In the genomic region with DNA sequence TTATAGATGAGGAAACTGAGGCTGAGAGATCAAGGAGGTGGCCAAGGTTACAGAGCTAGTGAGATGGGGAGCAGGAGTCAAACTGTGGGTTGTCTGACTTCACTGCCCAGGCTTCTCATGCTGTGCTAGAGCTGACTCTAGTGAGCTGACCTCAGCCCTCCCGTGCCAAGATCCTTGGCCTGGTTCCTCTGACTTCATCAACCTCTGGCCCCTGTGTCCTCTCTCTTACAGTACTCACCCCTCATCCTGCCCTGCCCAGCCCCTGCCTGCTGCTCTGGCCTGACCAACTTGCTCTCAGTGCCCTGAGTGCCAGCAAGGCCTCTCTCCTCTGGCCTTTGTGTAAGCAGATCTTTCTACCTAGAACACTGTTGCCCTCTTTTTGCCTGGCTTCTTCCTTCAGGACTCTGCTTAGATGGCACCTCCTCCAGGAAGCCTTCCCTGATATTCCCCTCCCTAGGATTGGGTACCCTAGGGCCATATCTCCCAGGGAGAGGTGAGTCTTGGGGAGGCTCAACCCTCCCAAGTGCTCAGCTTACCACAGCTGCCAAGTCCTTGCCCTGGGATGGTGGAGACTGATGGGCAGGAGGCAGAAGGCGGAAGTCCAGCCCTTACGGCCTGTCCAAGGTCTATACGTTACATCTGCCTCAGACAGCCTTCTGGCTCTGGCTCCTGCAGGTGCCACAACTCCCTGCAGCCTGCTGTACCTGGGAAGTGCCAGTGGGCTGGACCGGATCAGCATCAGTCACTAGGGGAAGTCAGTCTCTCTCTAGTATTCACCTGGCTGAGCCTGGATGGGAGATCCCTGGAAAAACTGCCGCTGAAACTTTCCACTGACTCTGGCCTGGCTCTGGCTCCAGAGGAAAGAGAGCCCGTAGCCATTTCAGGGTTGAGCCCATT, we compare ENCODE assay signal across 28 cellular contexts. TPM values are rescaled to one million over a fixed set of nuclear protein-coding genes. Genes with fewer than 3 reads are reported as not detected.
DNase-seq lines count a peak whose midpoint lies in the region; ATAC-seq and TF ChIP-seq lines count a peak whose summit lies in the region.
"Had no signal": no experiment of that assay in that cellular context is flagged by ENCODE, and none has a peak within 500 bp of the region (broad histone marks: within the 10 kb centered on the region; RNA-seq: fewer than 3 reads in every experiment).

No MANE protein-coding gene starts in this region.

- H3K36me3 Mint-ChIP-seq in natural killer cell treated with Interleukin-12 subunit alpha and Interleukin-12 subunit beta and Interleukin-15 and Interleukin-18, amount 100 ng/mL, for 72 hours, result no peaks in the 10 kb centered on the region
- H3K36me3 Mint-ChIP-seq in natural killer cell, result no peaks in the 10 kb centered on the region
- H3K36me3 Mint-ChIP-seq in endodermal cell (ENCODE audit: low read depth), result no peaks in the 10 kb centered on the region
- H3K36me3 Mint-ChIP-seq in naive thymus-derived CD8-positive, alpha-beta T cell, result no peaks in the 10 kb centered on the region
- H3K36me3 Mint-ChIP-seq in activated T-cell treated with anti-CD3 and anti-CD28 coated beads, Interleukin-2, amount 50 U/mL, for 24 hours (ENCODE audit: low read depth), result no peaks in the 10 kb centered on the region
- H3K36me3 Mint-ChIP-seq: activated naive CD4-positive, alpha-beta T cell treated with anti-CD3 and anti-CD28 coated beads, Interleukin-2, amount 50 U/mL, for 72 hours; mesothelial cell of epicardium; stimulated activated naive B cell treated with anti-CD40 and anti-IgM and Interleukin-4, amounts not matched to agents 10 μg/mL and 1 μg/mL and 100 μg/mL, for 72 hours had no signal

- TF ChIP-seq CTCF in natural killer cell (IDR thresholded peaks at IDR 0.05), result no peak
- TF ChIP-seq CTCF in endodermal cell (conservative IDR thresholded peaks at IDR 0.05), result no peak

- H3K9me3 Mint-ChIP-seq in natural killer cell treated with Interleukin-12 subunit alpha and Interleukin-12 subunit beta and Interleukin-15 and Interleukin-18, amount 100 ng/mL, for 72 hours, result no peaks in the 10 kb centered on the region
- H3K9me3 Mint-ChIP-seq in natural killer cell, result no peaks in the 10 kb centered on the region
- H3K9me3 Mint-ChIP-seq in endodermal cell, result no peaks in the 10 kb centered on the region
- H3K9me3 Mint-ChIP-seq in naive thymus-derived CD8-positive, alpha-beta T cell, result no peaks in the 10 kb centered on the region
- H3K9me3 Mint-ChIP-seq in activated T-cell treated with anti-CD3 and anti-CD28 coated beads, Interleukin-2, amount 50 U/mL, for 24 hours, result no peaks in the 10 kb centered on the region
- H3K9me3 Mint-ChIP-seq: activated naive CD4-positive, alpha-beta T cell treated with anti-CD3 and anti-CD28 coated beads, Interleukin-2, amount 50 U/mL, for 72 hours; CD4-positive, alpha-beta T cell; mesothelial cell of epicardium; stimulated activated naive B cell treated with anti-CD40 and anti-IgM and Interleukin-4, amounts not matched to agents 10 μg/mL and 1 μg/mL and 100 μg/mL, for 72 hours had no signal

- POLR2A ChIA-PET in naive thymus-derived CD8-positive, alpha-beta T cell (lab: Charles Lee), result no interaction called here

- intact Hi-C loops in natural killer cell (cut with micrococcal nuclease), result no loop called here

- no peaks in the 10 kb centered on the region for H3K9me3 ChIP-seq in endodermal cell (ENCODE audit: control insufficient read depth, low read length)
- H3K9me3 ChIP-seq: breast epithelium, Peyer's patch had no signal

- H3K27me3 ChIP-seq in endodermal cell (ENCODE audit: control insufficient read depth, insufficient read depth, low read length, poor library complexity, severe bottlenecking), result no peaks in the 10 kb centered on the region
- H3K27me3 ChIP-seq: breast epithelium, Peyer's patch had no signal

- DNase-seq in natural killer cell treated with Interleukin-12 subunit alpha and Interleukin-12 subunit beta and Interleukin-15 and Interleukin-18, amount 100 ng/mL, for 72 hours (ENCODE audit: low spot score), result no peak
- DNase-seq in natural killer cell (no peak), endodermal cell (no peak), kidney tubule cell (ENCODE audit: low spot score) (peak; percentile 42)
- DNase-seq in activated CD4-positive, CD25-positive, alpha-beta regulatory T cell (lab: John Stamatoyannopoulos, UW), result no peak
- DNase-seq in naive thymus-derived CD8-positive, alpha-beta T cell, result no peak
- DNase-seq in activated T-cell treated with anti-CD3 and anti-CD28 coated beads, Interleukin-2, amount 50 U/mL, for 24 hours, result no peak
- DNase-seq: activated CD4-positive, alpha-beta T cell treated with anti-CD3 and anti-CD28 coated beads for 4 hours; activated T-cell treated with anti-CD3 and anti-CD28 coated beads for 4 hours; CD4-positive, alpha-beta T cell; effector CD4-positive, alpha-beta T cell; H7; islet precursor cell; Karpas-422; NCI-H1436 treated with DMSO at 0.1 percent for 48 hours; NCI-H2107; NCI-H748 treated with DMSO at 0.1 percent for 48 hours; Peyer's patch; stimulated activated naive B cell treated with anti-CD40 and anti-IgM and Interleukin-4, amounts not matched to agents 10 μg/mL and 1 μg/mL and 100 μg/mL, for 72 hours had no signal

- H3K27ac ChIP-seq in endodermal cell (ENCODE audit: low read depth, low read length), result no peak overlapping the region
- H3K27ac ChIP-seq: breast epithelium, HL-60, Peyer's patch had no signal

- peak; percentile 17 to 46 for ATAC-seq in natural killer cell treated with Interleukin-12 subunit alpha and Interleukin-12 subunit beta and Interleukin-15 and Interleukin-18, amount 100 ng/mL, for 72 hours
- ATAC-seq in natural killer cell, result no peak
- ATAC-seq in naive thymus-derived CD8-positive, alpha-beta T cell, result no peak
- ATAC-seq in GM21529 (IDR thresholded peaks at IDR 0.05; ENCODE audit: unreplicated experiment), result no peak
- ATAC-seq: activated naive CD4-positive, alpha-beta T cell treated with anti-CD3 and anti-CD28 coated beads, Interleukin-2, amount 50 U/mL, for 72 hours; stimulated activated naive B cell treated with anti-CD40 and anti-IgM and Interleukin-4, amounts not matched to agents 10 μg/mL and 1 μg/mL and 100 μg/mL, for 72 hours had no signal

- H3K27me3 Mint-ChIP-seq in natural killer cell treated with Interleukin-12 subunit alpha and Interleukin-12 subunit beta and Interleukin-15 and Interleukin-18, amount 100 ng/mL, for 72 hours, result peaks cover 0 to 11% of the 10 kb centered on the region in 2 donors
- H3K27me3 Mint-ChIP-seq in natural killer cell (ENCODE audit: low read depth in 2 of 2) (no peaks in the 10 kb centered on the region), endodermal cell (ENCODE audit: insufficient read depth) (peaks cover 5% of the 10 kb centered on the region)
- peaks cover 0 to 2% (median 0%) of the 10 kb centered on the region in 5 donors for H3K27me3 Mint-ChIP-seq in naive thymus-derived CD8-positive, alpha-beta T cell
- peaks cover 7% of the 10 kb centered on the region for H3K27me3 Mint-ChIP-seq in activated T-cell treated with anti-CD3 and anti-CD28 coated beads, Interleukin-2, amount 50 U/mL, for 24 hours
- H3K27me3 Mint-ChIP-seq: CD4-positive, alpha-beta T cell had no signal

- no peak overlapping the region for H3K27ac Mint-ChIP-seq in natural killer cell treated with Interleukin-12 subunit alpha and Interleukin-12 subunit beta and Interleukin-15 and Interleukin-18, amount 100 ng/mL, for 72 hours
- H3K27ac Mint-ChIP-seq in natural killer cell (no peak overlapping the region), endodermal cell (peak overlapping the region; percentile 2)
- H3K27ac Mint-ChIP-seq in naive thymus-derived CD8-positive, alpha-beta T cell, result no peak overlapping the region
- no peak overlapping the region for H3K27ac Mint-ChIP-seq in activated T-cell treated with anti-CD3 and anti-CD28 coated beads, Interleukin-2, amount 50 U/mL, for 24 hours
- H3K27ac Mint-ChIP-seq: CD4-positive, alpha-beta T cell; mesothelial cell of epicardium; stimulated activated naive B cell treated with anti-CD40 and anti-IgM and Interleukin-4, amounts not matched to agents 10 μg/mL and 1 μg/mL and 100 μg/mL, for 72 hours had no signal

- peaks cover 0 to 3% of the 10 kb centered on the region in 2 donors for H3K4me1 Mint-ChIP-seq in natural killer cell treated with Interleukin-12 subunit alpha and Interleukin-12 subunit beta and Interleukin-15 and Interleukin-18, amount 100 ng/mL, for 72 hours (ENCODE audit: low read depth in 2 of 2)
- H3K4me1 Mint-ChIP-seq in natural killer cell (no peaks in the 10 kb centered on the region), endodermal cell (peaks cover 10% of the 10 kb centered on the region)
- no peaks in the 10 kb centered on the region for H3K4me1 Mint-ChIP-seq in naive thymus-derived CD8-positive, alpha-beta T cell
- H3K4me1 Mint-ChIP-seq in activated T-cell treated with anti-CD3 and anti-CD28 coated beads, Interleukin-2, amount 50 U/mL, for 24 hours (ENCODE audit: low read depth), result no peaks in the 10 kb centered on the region
- H3K4me1 Mint-ChIP-seq: stimulated activated naive B cell treated with anti-CD40 and anti-IgM and Interleukin-4, amounts not matched to agents 10 μg/mL and 1 μg/mL and 100 μg/mL, for 72 hours had no signal

- no peaks in the 10 kb centered on the region for H3K36me3 ChIP-seq in endodermal cell (ENCODE audit: control insufficient read depth, insufficient read depth, low read length)
- H3K36me3 ChIP-seq: breast epithelium, Peyer's patch had no signal

- H3K9ac ChIP-seq in endodermal cell (ENCODE audit: extremely low read depth, low read length, poor library complexity, severe bottlenecking), result no peak overlapping the region

- WGBS in endodermal cell (ENCODE audit: insufficient coverage in 1 of 2, insufficient read length in 1 of 2), 2 experiments, result 82 to 84% methylated on average over 5 to 7 of the region's 7 CpGs

- no peak overlapping the region for H3K4me3 ChIP-seq in endodermal cell (ENCODE audit: low read length)
- H3K4me3 ChIP-seq: breast epithelium, Peyer's patch had no signal

- H3K4me3 Mint-ChIP-seq in natural killer cell treated with Interleukin-12 subunit alpha and Interleukin-12 subunit beta and Interleukin-15 and Interleukin-18, amount 100 ng/mL, for 72 hours, result no peak overlapping the region
- no peak overlapping the region for H3K4me3 Mint-ChIP-seq in natural killer cell
- no peak overlapping the region for H3K4me3 Mint-ChIP-seq in endodermal cell
- H3K4me3 Mint-ChIP-seq in naive thymus-derived CD8-positive, alpha-beta T cell, result no peak overlapping the region
- no peak overlapping the region for H3K4me3 Mint-ChIP-seq in activated T-cell treated with anti-CD3 and anti-CD28 coated beads, Interleukin-2, amount 50 U/mL, for 24 hours
- H3K4me3 Mint-ChIP-seq: CD4-positive, alpha-beta T cell; mesothelial cell of epicardium; stimulated activated naive B cell treated with anti-CD40 and anti-IgM and Interleukin-4, amounts not matched to agents 10 μg/mL and 1 μg/mL and 100 μg/mL, for 72 hours had no signal

- peaks cover 5% of the 10 kb centered on the region for H3K4me1 ChIP-seq in endodermal cell (ENCODE audit: control insufficient read depth, insufficient read depth, low read length)
- H3K4me1 ChIP-seq: breast epithelium, Peyer's patch had no signal

RNA-seq across cellular contexts. Expression of a gene that starts 36.3 kb away (rescaled TPM):
- total RNA-seq in natural killer cell treated with Interleukin-12 subunit alpha and Interleukin-12 subunit beta and Interleukin-15 and Interleukin-18, amount 100 ng/mL, for 72 hours, result not detected
- total RNA-seq in natural killer cell (not detected), endodermal cell (not detected)
- polyA plus RNA-seq in endodermal cell (2013, experiment 1 of 2), result 2.4 TPM
- polyA plus RNA-seq in endodermal cell (2013, experiment 2 of 2), result 2.2 TPM
- not detected for total RNA-seq in naive thymus-derived CD8-positive, alpha-beta T cell
- polyA plus RNA-seq in naive thymus-derived CD8-positive, alpha-beta T cell, result not detected
- total RNA-seq: A673; activated naive CD4-positive, alpha-beta T cell treated with anti-CD3 and anti-CD28 coated beads, Interleukin-2, amount 50 U/mL, for 72 hours; CD4-positive, alpha-beta T cell; mesothelial cell of epicardium; osteoblast had no signal

RNA-seq across cellular contexts. Expression of a gene that starts 53.1 kb away (rescaled TPM):
- not detected for total RNA-seq in natural killer cell treated with Interleukin-12 subunit alpha and Interleukin-12 subunit beta and Interleukin-15 and Interleukin-18, amount 100 ng/mL, for 72 hours
- total RNA-seq in natural killer cell, result not detected
- total RNA-seq in endodermal cell, result not detected
- polyA plus RNA-seq in endodermal cell (2013, experiment 1 of 2), result not detected
- 0.21 TPM for polyA plus RNA-seq in endodermal cell (2013, experiment 2 of 2)
- not detected for total RNA-seq in naive thymus-derived CD8-positive, alpha-beta T cell
- polyA plus RNA-seq in naive thymus-derived CD8-positive, alpha-beta T cell, result not detected
- total RNA-seq: A673; activated naive CD4-positive, alpha-beta T cell treated with anti-CD3 and anti-CD28 coated beads, Interleukin-2, amount 50 U/mL, for 72 hours; CD4-positive, alpha-beta T cell; H7; osteoblast; skeletal muscle tissue; temporal lobe had no signal

Comparison
In these comparisons a context has a peak if more than half of its experiments do, and no peak if none do; other contexts are left out.
1. ATAC-seq: peak in natural killer cell treated with Interleukin-12 subunit alpha and Interleukin-12 subunit beta and Interleukin-15 and Interleukin-18, amount 100 ng/mL, for 72 hours (2 of 2); none in natural killer cell (0 of 3), naive thymus-derived CD8-positive, alpha-beta T cell (0 of 2) and GM21529 (single experiment).